ENCODE assay signal across 30 cellular contexts in genomic region chr2:145060876-145061275, GRCh38.
"Had no signal": no experiment of that assay in that cellular context is flagged by ENCODE, and none has a peak within 500 bp of the region (broad histone marks: within the 10 kb centered on the region; RNA-seq: fewer than 3 reads in every experiment).

No MANE protein-coding gene starts in this region.

- H3K9me3 Mint-ChIP-seq: activated naive CD8-positive, alpha-beta T cell treated with anti-CD3 and anti-CD28 coated beads, Interleukin-2, amount 10 ng/mL, durations not matched to agents 7 days and 5 days; central memory CD8-positive, alpha-beta T cell; stimulated activated naive B cell treated with anti-CD40 and anti-IgM and Interleukin-4, amounts not matched to agents 10 μg/mL and 1 μg/mL and 100 μg/mL, for 72 hours; T-helper 1 cell treated with Interleukin-12 subunit alpha and Interleukin-12 subunit beta and Interleukin-4 antibody, amounts not matched to agents 30 μg/mL and 1 μg/mL, for 36 hours had no signal

- H3K4me1 Mint-ChIP-seq: activated naive CD8-positive, alpha-beta T cell treated with anti-CD3 and anti-CD28 coated beads, Interleukin-2, amount 10 ng/mL, durations not matched to agents 7 days and 5 days; central memory CD8-positive, alpha-beta T cell; stimulated activated naive B cell treated with anti-CD40 and anti-IgM and Interleukin-4, amounts not matched to agents 10 μg/mL and 1 μg/mL and 100 μg/mL, for 72 hours had no signal

- H3K4me3 ChIP-seq: stomach, thyroid gland, upper lobe of left lung had no signal

- H3K27ac ChIP-seq: stomach, thyroid gland, upper lobe of left lung, WERI-Rb-1 had no signal

- H3K27me3 ChIP-seq: stomach, thyroid gland, upper lobe of left lung had no signal

- H3K9me3 ChIP-seq: stomach, thyroid gland, upper lobe of left lung had no signal

- H3K27me3 Mint-ChIP-seq: activated naive CD8-positive, alpha-beta T cell treated with anti-CD3 and anti-CD28 coated beads, Interleukin-2, amount 10 ng/mL, durations not matched to agents 7 days and 5 days; central memory CD8-positive, alpha-beta T cell; stimulated activated naive B cell treated with anti-CD40 and anti-IgM and Interleukin-4, amounts not matched to agents 10 μg/mL and 1 μg/mL and 100 μg/mL, for 72 hours had no signal

- DNase-seq: activated CD4-positive, alpha-beta T cell treated with anti-CD3 and anti-CD28 coated beads for 48 hours; activated CD4-positive, alpha-beta T cell treated with anti-CD3 and anti-CD28 coated beads, Interleukin-2, amount 50 U/mL, for 48 hours; activated CD8-positive, alpha-beta memory T cell treated with anti-CD3 and anti-CD28 coated beads for 24 hours; activated effector memory CD4-positive, alpha-beta T cell treated with anti-CD3 and anti-CD28 coated beads, Interleukin-2, amount 50 U/mL, for 16 hours; activated naive CD4-positive, alpha-beta T cell treated with anti-CD3 and anti-CD28 coated beads for 36 hours; activated naive CD8-positive, alpha-beta T cell treated with anti-CD3 and anti-CD28 coated beads, Interleukin-2, amount 10 ng/mL, durations not matched to agents 7 days and 5 days; dermis blood vessel endothelial cell; effector CD4-positive, alpha-beta T cell; erythroblast; islet precursor cell; left cardiac atrium; left ventricle myocardium superior; posterior cingulate gyrus; right cardiac atrium; stimulated activated CD4-positive, alpha-beta T cell treated with anti-CD3 and anti-CD28 coated beads, Interleukin-15, amount 100 ng/mL, for 24 hours; stimulated activated CD4-positive, alpha-beta T cell treated with anti-CD3 and anti-CD28 coated beads, Interleukin-2, amount 100 ng/mL, for 24 hours; stimulated activated naive B cell treated with anti-CD40 and anti-IgM and Interleukin-4, amounts not matched to agents 10 μg/mL and 1 μg/mL and 100 μg/mL, for 72 hours; stomach; T-helper 9 cell; thyroid gland; upper lobe of left lung; WERI-Rb-1 had no signal

- H3K27ac Mint-ChIP-seq: activated naive CD4-positive, alpha-beta T cell treated with anti-CD3 and anti-CD28 coated beads for 36 hours; activated naive CD8-positive, alpha-beta T cell treated with anti-CD3 and anti-CD28 coated beads, Interleukin-2, amount 10 ng/mL, durations not matched to agents 7 days and 5 days; stimulated activated naive B cell treated with anti-CD40 and anti-IgM and Interleukin-4, amounts not matched to agents 10 μg/mL and 1 μg/mL and 100 μg/mL, for 72 hours; T-helper 1 cell treated with Interleukin-12 subunit alpha and Interleukin-12 subunit beta and Interleukin-4 antibody, amounts not matched to agents 30 μg/mL and 1 μg/mL, for 36 hours had no signal

- H3K36me3 ChIP-seq: stomach, thyroid gland, upper lobe of left lung, WERI-Rb-1 had no signal

- ATAC-seq: activated CD4-positive, CD25-positive, alpha-beta regulatory T cell treated with anti-CD3 and anti-CD28 coated beads, Interleukin-2, amount 50 U/mL, for 24 hours; left cardiac atrium; left ventricle myocardium superior; right cardiac atrium; stimulated activated naive B cell treated with anti-CD40 and anti-IgM and Interleukin-4, amounts not matched to agents 10 μg/mL and 1 μg/mL and 100 μg/mL, for 72 hours had no signal

- H3K4me1 ChIP-seq: thyroid gland had no signal

- H3K36me3 Mint-ChIP-seq: activated naive CD8-positive, alpha-beta T cell treated with anti-CD3 and anti-CD28 coated beads, Interleukin-2, amount 10 ng/mL, durations not matched to agents 7 days and 5 days; stimulated activated naive B cell treated with anti-CD40 and anti-IgM and Interleukin-4, amounts not matched to agents 10 μg/mL and 1 μg/mL and 100 μg/mL, for 72 hours had no signal

- FAIRE-seq: colon, endometrium, frontal cortex, TTC549 had no signal

- H3K4me3 Mint-ChIP-seq: activated naive CD4-positive, alpha-beta T cell treated with anti-CD3 and anti-CD28 coated beads for 36 hours; activated naive CD8-positive, alpha-beta T cell treated with anti-CD3 and anti-CD28 coated beads, Interleukin-2, amount 10 ng/mL, durations not matched to agents 7 days and 5 days; central memory CD8-positive, alpha-beta T cell; nephron; stimulated activated naive B cell treated with anti-CD40 and anti-IgM and Interleukin-4, amounts not matched to agents 10 μg/mL and 1 μg/mL and 100 μg/mL, for 72 hours; T-helper 1 cell treated with Interleukin-12 subunit alpha and Interleukin-12 subunit beta and Interleukin-4 antibody, amounts not matched to agents 30 μg/mL and 1 μg/mL, for 36 hours had no signal
